7 cellular contexts compared by ENCODE assay signal in genomic region chr13:110952135-110952534, GRCh38. TPM values are rescaled to one million over a fixed set of nuclear protein-coding genes. Genes with fewer than 3 reads are reported as not detected.
DNase-seq lines count a peak whose midpoint lies in the region; ATAC-seq, FAIRE-seq and TF ChIP-seq lines count a peak whose summit lies in the region.
"Not testable (repeated sequence)": the region's sequence is repeated elsewhere in the genome, so short reads cannot be mapped to it uniquely, and the experiment has no call there.

No MANE protein-coding gene starts in this region.

- peak overlapping the region; percentile 53 for H3K27ac Mint-ChIP-seq in activated CD4-positive, alpha-beta T cell treated with anti-CD3 and anti-CD28 coated beads, Interleukin-2, amount 10 ng/mL, durations not matched to agents 24 days and 14 days

- not testable (repeated sequence) for DNase-seq in activated CD4-positive, alpha-beta T cell treated with anti-CD3 and anti-CD28 coated beads, Interleukin-2, amount 10 ng/mL, durations not matched to agents 24 days and 14 days
- DNase-seq in bronchial epithelial cell (ENCODE audit: low read depth): peak; percentile 51

- intact Hi-C loops in activated CD4-positive, alpha-beta T cell treated with anti-CD3 and anti-CD28 coated beads, Interleukin-2, amount 10 ng/mL, durations not matched to agents 24 days and 14 days (cut with micrococcal nuclease): loop anchor here (1.0 kb wide), 1 partner anchor 13 kb away; no protein-coding TSS in a partner anchor

- peak; percentile 99 for FAIRE-seq in bronchial epithelial cell (lab: Jason Lieb, UNC)

- not testable (repeated sequence) for TF ChIP-seq CTCF in bronchial epithelial cell (IDR thresholded peaks at IDR 0.05; ENCODE audit: insufficient read depth, low read length, severe bottlenecking)

- not testable (repeated sequence) for H3K36me3 ChIP-seq in bronchial epithelial cell (ENCODE audit: control insufficient read depth, insufficient read depth, low read length)

- H3K4me3 Mint-ChIP-seq in activated CD4-positive, alpha-beta T cell treated with anti-CD3 and anti-CD28 coated beads, Interleukin-2, amount 10 ng/mL, durations not matched to agents 24 days and 14 days: not testable (repeated sequence)

- H3K27me3 Mint-ChIP-seq in activated CD4-positive, alpha-beta T cell treated with anti-CD3 and anti-CD28 coated beads, Interleukin-2, amount 10 ng/mL, durations not matched to agents 24 days and 14 days: not testable (repeated sequence)

- ATAC-seq in GM18868 (IDR thresholded peaks at IDR 0.05; ENCODE audit: unreplicated experiment) (peak; percentile 72), GM21381 (IDR thresholded peaks at IDR 0.05; ENCODE audit: unreplicated experiment) (peak; percentile 45), HG02588 (IDR thresholded peaks at IDR 0.05; ENCODE audit: unreplicated experiment) (peak; percentile 72), HG03095 (IDR thresholded peaks at IDR 0.05; ENCODE audit: unreplicated experiment) (peak; percentile 52), HG03565 (IDR thresholded peaks at IDR 0.05; ENCODE audit: unreplicated experiment) (peak; percentile 47)

- H3K9me3 Mint-ChIP-seq in activated CD4-positive, alpha-beta T cell treated with anti-CD3 and anti-CD28 coated beads, Interleukin-2, amount 10 ng/mL, durations not matched to agents 24 days and 14 days: not testable (repeated sequence)

- H3K36me3 Mint-ChIP-seq in activated CD4-positive, alpha-beta T cell treated with anti-CD3 and anti-CD28 coated beads, Interleukin-2, amount 10 ng/mL, durations not matched to agents 24 days and 14 days (ENCODE audit: low read depth): not testable (repeated sequence)

- H3K4me1 Mint-ChIP-seq in activated CD4-positive, alpha-beta T cell treated with anti-CD3 and anti-CD28 coated beads, Interleukin-2, amount 10 ng/mL, durations not matched to agents 24 days and 14 days: peaks cover 30% of the 10 kb centered on the region

- H3K27me3 ChIP-seq in bronchial epithelial cell (ENCODE audit: control insufficient read depth, insufficient read depth, low read length): not testable (repeated sequence)

- not testable (repeated sequence) for H3K4me3 ChIP-seq in bronchial epithelial cell (ENCODE audit: low read depth, low read length)

RNA-seq across cellular contexts. Expression of gene ANKRD10, which starts 37.3 kb away (rescaled TPM):
- total RNA-seq in activated CD4-positive, alpha-beta T cell treated with anti-CD3 and anti-CD28 coated beads, Interleukin-2, amount 10 ng/mL, durations not matched to agents 24 days and 14 days: 145 and 147 TPM in 2 replicates
- 17.2 and 26.9 TPM in 2 replicates for total RNA-seq in bronchial epithelial cell
